Comparison of ENCODE assay signal across 8 cellular contexts in the genomic region with DNA sequence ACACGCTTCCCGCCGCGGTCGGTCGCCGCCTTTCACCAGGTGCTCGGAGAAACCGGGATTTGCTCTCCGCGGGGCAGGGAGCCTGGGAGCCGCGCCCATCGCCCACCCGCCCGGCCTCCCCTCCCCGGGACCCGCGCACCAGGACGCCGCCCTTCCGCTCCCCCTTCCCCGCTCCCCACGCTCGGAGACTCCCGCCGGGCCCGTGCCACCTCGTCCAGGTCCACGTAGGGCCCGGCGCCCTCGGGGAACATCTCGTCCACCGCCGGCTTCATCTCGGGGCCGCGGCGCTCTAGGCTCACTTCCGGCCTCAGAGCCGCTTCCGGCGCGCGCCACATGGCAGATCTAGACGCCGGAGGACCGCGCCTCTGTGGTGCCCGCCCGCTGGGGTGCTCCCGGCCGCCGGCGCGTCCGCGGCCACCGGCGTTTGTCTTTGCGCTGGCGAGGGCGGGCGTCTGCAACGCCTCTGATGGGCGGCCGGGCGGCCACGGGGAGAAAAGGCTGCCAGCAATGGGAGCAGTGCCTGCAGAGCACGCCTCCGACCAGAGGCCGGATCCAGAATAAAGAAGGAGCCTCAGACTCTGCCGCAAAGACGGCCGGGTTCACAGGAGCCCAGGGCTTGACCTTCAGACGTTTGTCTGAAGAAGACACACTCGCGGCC. TPM values are rescaled to one million over a fixed set of nuclear protein-coding genes. Genes with fewer than 3 reads are reported as not detected.
DNase-seq lines count a peak whose midpoint lies in the region; ATAC-seq and TF ChIP-seq lines count a peak whose summit lies in the region.

A gene (minus strand): TSS at position 293 of the 658 bp plus-strand sequence. CDS start 21 bp downstream, at position 272.

- peaks cover 6 to 11% of the 10 kb centered on the region in 2 donors for H3K4me1 ChIP-seq in adrenal gland (replicated peaks in 1 of 2)
- H3K4me1 ChIP-seq in heart right ventricle, result peaks cover 8 to 22% (median 19%) of the 10 kb centered on the region in 9 donors

- peak within 1 kb of the TSS; percentile 76 for H3K27ac Mint-ChIP-seq in type B pancreatic cell

- H3K36me3 Mint-ChIP-seq in type B pancreatic cell, result peaks cover 3% of the 10 kb centered on the region

- H3K36me3 ChIP-seq in adrenal gland (replicated peaks in 1 of 2) (peaks cover 0 to 27% of the 10 kb centered on the region in 2 donors), heart right ventricle (peaks cover 0 to 30% (median 24%) of the 10 kb centered on the region in 9 donors)

- TF ChIP-seq CTCF in GM12865 (IDR thresholded peaks at IDR 0.05; ENCODE audit: insufficient read depth, low read depth, low read length, missing control alignments), result no peak
- no peak for TF ChIP-seq CTCF in adrenal gland (IDR thresholded peaks at IDR 0.05)
- TF ChIP-seq CTCF in heart right ventricle (IDR thresholded peaks at IDR 0.05), result no peak
- TF ChIP-seq CTCF in type B pancreatic cell (conservative IDR thresholded peaks at IDR 0.05), result no peak

- H3K4me1 Mint-ChIP-seq in type B pancreatic cell (ENCODE audit: unreplicated experiment), result peaks cover 13% of the 10 kb centered on the region

- peaks cover 15% of the 10 kb centered on the region for H3K27me3 Mint-ChIP-seq in type B pancreatic cell

- no peaks in the 10 kb centered on the region for H3K9me3 ChIP-seq in adrenal gland (replicated peaks in 1 of 3)
- H3K9me3 ChIP-seq in heart right ventricle, result no peaks in the 10 kb centered on the region

- TF ChIP-seq POLR2A in adrenal gland (IDR thresholded peaks at IDR 0.05), result peak; percentile 35 to 52

- no peaks in the 10 kb centered on the region for H3K9me3 Mint-ChIP-seq in type B pancreatic cell

- peak within 1 kb of the TSS; percentile 98 for H3K4me3 Mint-ChIP-seq in type B pancreatic cell

- H3K4me3 ChIP-seq in GM12865 (ENCODE audit: low read depth, low read length), result peak within 1 kb of the TSS; percentile 84
- H3K4me3 ChIP-seq in adrenal gland, result peak within 1 kb of the TSS; percentile 62 to 100 (median 88)
- H3K4me3 ChIP-seq in heart right ventricle, result peak within 1 kb of the TSS; percentile 82 to 100 (median 96)

- H3K27ac ChIP-seq in adrenal gland, result peak within 1 kb of the TSS in 1 of 5 donors; percentile 82
- H3K27ac ChIP-seq in heart right ventricle, result peak within 1 kb of the TSS in 9 of 10 donors; percentile 56 to 88 (median 75)

- intact Hi-C loops in T-helper 1 cell treated with Interleukin-12 subunit alpha and Interleukin-12 subunit beta and Interleukin-4 antibody, amounts not matched to agents 30 ng/mL and 1 ng/mL, for 36 hours (cut with micrococcal nuclease), result loop anchor here (1.0 to 5.0 kb wide), 6 partner anchors 111 to 1501 kb away; a partner anchor contains a TSS
- intact Hi-C loops in adrenal gland (cut with DNase I), result no loop called here
- intact Hi-C loops in heart right ventricle (cut with DNase I), result no loop called here
- intact Hi-C loops in posterior vena cava (cut with DNase I), result no loop called here

- peak; percentile 96 for ATAC-seq in HG02678 (IDR thresholded peaks at IDR 0.05; ENCODE audit: unreplicated experiment)
- peak; percentile 97 to 99 (median 97) for ATAC-seq in heart right ventricle

- WGBS in adrenal gland, 4 donors, result 0 to 1% (median 0%) methylated on average over 4 to 79 of the region's 79 CpGs
- WGBS in heart right ventricle, 2 donors, result 0% methylated on average over 43 to 79 of the region's 79 CpGs

- DNase-seq in GM12865 (ENCODE audit: low read depth), result peak; percentile 93
- DNase-seq in NCI-H128 (lab: John Stamatoyannopoulos, UW; ENCODE audit: unreplicated experiment), result peak; percentile 35
- peak; percentile 82 to 91 (median 85) for DNase-seq in adrenal gland
- peak; percentile 87 to 89 for DNase-seq in heart right ventricle
- DNase-seq in posterior vena cava (ENCODE audit: low spot score), result peak; percentile 97
- DNase-seq in type B pancreatic cell (ENCODE audit: extremely low spot score, unreplicated experiment), result peak; percentile 90

- no peaks in the 10 kb centered on the region for H3K27me3 ChIP-seq in adrenal gland
- H3K27me3 ChIP-seq in heart right ventricle, result peaks cover 0 to 6% (median 0%) of the 10 kb centered on the region in 7 donors

RNA-seq across cellular contexts. Expression of the gene that starts here (rescaled TPM):
- total RNA-seq in T-helper 1 cell treated with Interleukin-12 subunit alpha and Interleukin-12 subunit beta and Interleukin-4 antibody, amounts not matched to agents 30 ng/mL and 1 ng/mL, for 36 hours, result 111 and 112 TPM in 2 replicates
- total RNA-seq in adrenal gland (100 to 1,000 TPM; 123 to 469 (median 147) TPM), heart right ventricle (100 to 1,000 TPM; 135 to 229 (median 165) TPM), posterior vena cava (100 to 1,000 TPM in 1 of 2 donors, 10 to 100 TPM in 1; 93.3 to 127 TPM), type B pancreatic cell (ENCODE audit: low replicate concordance) (131 and 156 TPM in 2 replicates)
- polyA plus RNA-seq in adrenal gland (100 to 1,000 TPM in 2 of 3 donors, 10 to 100 TPM in 1; 63.7 to 301 (median 262) TPM), heart right ventricle (100 to 1,000 TPM; 291 to 495 TPM)

Comparison
In these comparisons a context has a peak if more than half of its experiments do, and no peak if none do; other contexts are left out.
1. DNase-seq: peak in every context shown above with its lines; median percentile 97 in posterior vena cava; 93 in GM12865; 90 in type B pancreatic cell; 88 in heart right ventricle; 85 in adrenal gland; 35 in NCI-H128.